ENCODE assay signal across 14 cellular contexts in the genomic region with DNA sequence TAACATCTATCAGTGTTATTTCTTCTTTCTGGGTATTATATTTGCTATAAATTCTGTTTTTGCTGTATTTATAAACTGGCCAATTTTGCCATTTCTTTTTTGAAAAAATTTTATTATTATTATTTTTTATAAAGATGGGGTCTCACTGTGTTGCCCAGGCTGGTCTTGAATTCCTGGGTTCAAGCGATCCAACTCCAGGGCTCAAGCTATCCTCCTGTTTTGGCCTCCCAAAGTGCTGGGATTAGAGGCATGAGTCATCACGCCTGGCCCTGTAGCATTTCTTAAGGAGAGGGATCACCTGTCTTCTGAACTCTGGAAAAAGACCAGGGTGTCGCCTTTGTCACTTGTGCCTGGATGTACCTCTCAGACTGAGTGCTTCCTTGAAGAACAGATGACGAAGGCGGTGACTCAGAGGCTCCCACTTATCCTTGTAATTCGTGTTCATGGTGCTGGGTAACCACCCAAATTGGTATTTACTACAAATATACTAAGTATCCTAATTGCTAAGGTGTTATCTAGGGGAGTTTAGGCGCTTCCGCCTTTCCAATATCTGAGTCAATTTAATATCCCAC. TPM values are rescaled to one million over a fixed set of nuclear protein-coding genes. Genes with fewer than 3 reads are reported as not detected.
DNase-seq lines count a peak whose midpoint lies in the region; FAIRE-seq and TF ChIP-seq lines count a peak whose summit lies in the region.
"Had no signal": no experiment of that assay in that cellular context is flagged by ENCODE, and none has a peak within 500 bp of the region (broad histone marks: within the 10 kb centered on the region; RNA-seq: fewer than 3 reads in every experiment).

No MANE protein-coding gene starts in this region.

- no peak overlapping the region for H3K27ac ChIP-seq in HEK293 (ENCODE audit: extremely low read depth, low read depth, low read length)
- no peak overlapping the region for H3K27ac ChIP-seq in A673 (ENCODE audit: low read depth, low read length, poor library complexity, severe bottlenecking)
- H3K27ac ChIP-seq: gastroesophageal sphincter had no signal

- H3K9me3 ChIP-seq in HEK293 (ENCODE audit: control insufficient read depth, insufficient read depth, low read depth, low read length) (no peaks in the 10 kb centered on the region), A673 (ENCODE audit: low read depth, low read length, poor library complexity, severe bottlenecking) (no peaks in the 10 kb centered on the region)
- H3K9me3 ChIP-seq: gastroesophageal sphincter, SK-N-SH had no signal

- H3K4me1 ChIP-seq in HEK293 (ENCODE audit: control insufficient read depth, insufficient read depth, low read length): peaks cover 13% of the 10 kb centered on the region
- H3K4me1 ChIP-seq in A673 (ENCODE audit: insufficient read depth, low read length, poor library complexity, severe bottlenecking): peaks cover 14% of the 10 kb centered on the region

- CTCF ChIA-PET in HEK293 (lab: Yijun Ruan, JAX) (no interaction called here), A673 (lab: Charles Lee) (no interaction called here)

- intact Hi-C loops in A673 (cut with micrococcal nuclease; ENCODE audit: unreplicated experiment): no loop called here

- no peak for FAIRE-seq in bronchial epithelial cell (lab: Jason Lieb, UNC)

- DNase-seq in A172 (ENCODE audit: low spot score): peak; percentile 82
- peak; percentile 53 for DNase-seq in bronchial epithelial cell (ENCODE audit: low read depth)
- DNase-seq in mesenteric fat pad (ENCODE audit: low spot score): peak; percentile 37
- DNase-seq in A673 (ENCODE audit: low spot score): no peak
- no peak for DNase-seq in activated CD4-positive, alpha-beta T cell treated with anti-CD3 and anti-CD28 coated beads for 48 hours
- DNase-seq in DMS153 (lab: John Stamatoyannopoulos, UW): no peak
- no peak for DNase-seq in stimulated activated naive CD4-positive, alpha-beta T cell (lab: John Stamatoyannopoulos, UW)
- DNase-seq: activated effector memory CD4-positive, alpha-beta T cell treated with Interleukin-2 at 50 U/mL for 16 hours; amniotic stem cell; NCI-H1417; NCI-H226; SK-N-SH had no signal

- no peaks in the 10 kb centered on the region for H3K27me3 ChIP-seq in bronchial epithelial cell (ENCODE audit: control insufficient read depth, insufficient read depth, low read length)
- no peaks in the 10 kb centered on the region for H3K27me3 ChIP-seq in A673 (replicated peaks; ENCODE audit: insufficient read depth, low read depth, low read length, poor library complexity)

- H3K36me3 ChIP-seq in HEK293 (ENCODE audit: control insufficient read depth in 2 of 2, insufficient read depth in 1 of 2, low read length in 2 of 2): no peaks in the 10 kb centered on the region
- no peaks in the 10 kb centered on the region for H3K36me3 ChIP-seq in bronchial epithelial cell (ENCODE audit: control insufficient read depth, insufficient read depth, low read length)
- H3K36me3 ChIP-seq in A673 (ENCODE audit: insufficient read depth, low read length, poor library complexity, severe bottlenecking): no peaks in the 10 kb centered on the region
- H3K36me3 ChIP-seq: gastroesophageal sphincter had no signal

- no peak overlapping the region for H3K4me3 ChIP-seq in HEK293 (ENCODE audit: low read depth, low read length)
- no peak overlapping the region for H3K4me3 ChIP-seq in bronchial epithelial cell (ENCODE audit: low read depth, low read length)
- no peak overlapping the region for H3K4me3 ChIP-seq in A673 (ENCODE audit: low read depth, low read length, poor library complexity, severe bottlenecking)
- H3K4me3 ChIP-seq: gastroesophageal sphincter had no signal

- no peak for TF ChIP-seq CTCF in HEK293 (tag by site-specific recombination; IDR thresholded peaks at IDR 0.05)
- TF ChIP-seq CTCF in bronchial epithelial cell (IDR thresholded peaks at IDR 0.05; ENCODE audit: insufficient read depth, low read length, severe bottlenecking): no peak
- TF ChIP-seq CTCF in A673 (conservative IDR thresholded peaks at IDR 0.05; ENCODE audit: low read depth, low read length): no peak

- no TSS peak for BruUV-seq in A673 (replicated peaks; lab: Mats Ljungman, UMichigan)

- POLR2A ChIA-PET in HEK293 (lab: Yijun Ruan, JAX) (interaction anchor here (0.7 kb wide), 1 partner anchor 110 kb away, joined by 6 read pairs; no protein-coding TSS in a partner anchor), A673 (lab: Charles Lee; ENCODE audit: low non-redundant PET) (no interaction called here)

TF ChIP-seq in HEK293, 187 proteins besides CTCF, POLR2A, EP300 and RAD21:
- TF ChIP-seq REPIN1 (tag by site-specific recombination; IDR thresholded peaks at IDR 0.05; ENCODE audit: low read depth) (no peak), GLIS1 (tag by site-specific recombination; IDR thresholded peaks at IDR 0.05) (peak; percentile 39), PRDM6 (tag by site-specific recombination; IDR thresholded peaks at IDR 0.05) (0 out of 2 replicates have a peak, but pooled peaks have one; percentile 11), ZNF274 (IDR thresholded peaks at IDR 0.05; ENCODE audit: low read length) (no peak), ZNF274 (tag by site-specific recombination; IDR thresholded peaks at IDR 0.05; ENCODE audit: borderline replicate concordance) (no peak), ZNF629 (tag by site-specific recombination; IDR thresholded peaks at IDR 0.05) (peak; percentile 68), SP7 (tag by site-specific recombination; IDR thresholded peaks at IDR 0.05) (peak; percentile 94), ZNF544 (tag by site-specific recombination; IDR thresholded peaks at IDR 0.05) (no peak), ZNF121 (tag by site-specific recombination; IDR thresholded peaks at IDR 0.05) (peak; percentile 70), ZNF366 (tag by site-specific recombination; conservative IDR thresholded peaks at IDR 0.05) (peak; percentile 49)
- TF ChIP-seq, protein P1, sequence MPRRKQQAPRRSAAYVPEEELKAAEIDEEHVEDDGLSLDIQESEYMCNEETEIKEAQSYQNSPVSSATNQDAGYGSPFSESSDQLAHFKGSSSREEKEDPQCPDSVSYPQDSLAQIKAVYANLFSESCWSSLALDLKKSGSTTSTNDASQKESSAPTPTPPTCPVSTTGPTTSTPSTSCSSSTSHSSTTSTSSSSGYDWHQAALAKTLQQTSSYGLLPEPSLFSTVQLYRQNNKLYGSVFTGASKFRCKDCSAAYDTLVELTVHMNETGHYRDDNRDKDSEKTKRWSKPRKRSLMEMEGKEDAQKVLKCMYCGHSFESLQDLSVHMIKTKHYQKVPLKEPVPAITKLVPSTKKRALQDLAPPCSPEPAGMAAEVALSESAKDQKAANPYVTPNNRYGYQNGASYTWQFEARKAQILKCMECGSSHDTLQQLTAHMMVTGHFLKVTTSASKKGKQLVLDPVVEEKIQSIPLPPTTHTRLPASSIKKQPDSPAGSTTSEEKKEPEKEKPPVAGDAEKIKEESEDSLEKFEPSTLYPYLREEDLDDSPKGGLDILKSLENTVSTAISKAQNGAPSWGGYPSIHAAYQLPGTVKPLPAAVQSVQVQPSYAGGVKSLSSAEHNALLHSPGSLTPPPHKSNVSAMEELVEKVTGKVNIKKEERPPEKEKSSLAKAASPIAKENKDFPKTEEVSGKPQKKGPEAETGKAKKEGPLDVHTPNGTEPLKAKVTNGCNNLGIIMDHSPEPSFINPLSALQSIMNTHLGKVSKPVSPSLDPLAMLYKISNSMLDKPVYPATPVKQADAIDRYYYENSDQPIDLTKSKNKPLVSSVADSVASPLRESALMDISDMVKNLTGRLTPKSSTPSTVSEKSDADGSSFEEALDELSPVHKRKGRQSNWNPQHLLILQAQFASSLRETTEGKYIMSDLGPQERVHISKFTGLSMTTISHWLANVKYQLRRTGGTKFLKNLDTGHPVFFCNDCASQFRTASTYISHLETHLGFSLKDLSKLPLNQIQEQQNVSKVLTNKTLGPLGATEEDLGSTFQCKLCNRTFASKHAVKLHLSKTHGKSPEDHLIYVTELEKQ (tag by site-specific recombination; IDR thresholded peaks at IDR 0.05; ENCODE audit: borderline replicate concordance): 0 out of 2 replicates have a peak, but pooled peaks have one; percentile 20

RNA-seq across cellular contexts. Expression of gene CGN, which starts 2.4 kb away (rescaled TPM):
- total RNA-seq in A172 (2014; rRNA removed; shearing (Covaris generic)): 0.93 and 3.2 TPM in 2 replicates
- total RNA-seq in bronchial epithelial cell (4.2 and 12.5 TPM in 2 replicates), mesenteric fat pad (0.13 TPM), A673 (2021) (2.6 and 4.1 TPM in 2 replicates)

RNA-seq across cellular contexts. Expression of gene TUFT1, which starts 31.3 kb away (rescaled TPM):
- 64.3 and 99.0 TPM in 2 replicates for total RNA-seq in A172 (2014; rRNA removed; shearing (Covaris generic))
- total RNA-seq in bronchial epithelial cell (25.0 and 54.3 TPM in 2 replicates), mesenteric fat pad (6.6 TPM), A673 (2021) (2.6 and 4.4 TPM in 2 replicates)

RNA-seq across cellular contexts. Expression of gene POGZ, which starts 49.5 kb away (rescaled TPM):
- total RNA-seq in A172 (2014; rRNA removed; shearing (Covaris generic)): 29.1 and 30.3 TPM in 2 replicates
- total RNA-seq in bronchial epithelial cell: 6.6 and 10.2 TPM in 2 replicates
- total RNA-seq in mesenteric fat pad: 52.2 TPM
- total RNA-seq in A673 (2021): 98.4 and 102 TPM in 2 replicates

Comparison
In these comparisons a context has a peak if more than half of its experiments do, and no peak if none do; other contexts are left out.
1. DNase-seq: peak in A172 (single experiment), bronchial epithelial cell (single experiment) and mesenteric fat pad (single experiment); none in A673 (single experiment), activated CD4-positive, alpha-beta T cell treated with anti-CD3 and anti-CD28 coated beads for 48 hours (single experiment), DMS153 (single experiment) and stimulated activated naive CD4-positive, alpha-beta T cell (0 of 6).